19 cellular contexts compared by ENCODE assay signal in genomic region chr1:171769754-171770153, GRCh38.
"Had no signal": no experiment of that assay in that cellular context is flagged by ENCODE, and none has a peak within 500 bp of the region (broad histone marks: within the 10 kb centered on the region; RNA-seq: fewer than 3 reads in every experiment).

No MANE protein-coding gene starts in this region.

- H3K9ac ChIP-seq: parathyroid adenoma had no signal

- H3K4me1 ChIP-seq: esophagus muscularis mucosa, gastroesophageal sphincter, parathyroid adenoma, prostate gland, stomach, transverse colon had no signal

- H3K27ac Mint-ChIP-seq: effector memory CD8-positive, alpha-beta T cell; immature natural killer cell; naive thymus-derived CD4-positive, alpha-beta T cell; nephron progenitor cell had no signal

- H3K27ac ChIP-seq: epithelial cell of prostate, esophagus muscularis mucosa, gastroesophageal sphincter, parathyroid adenoma, prostate gland, skin epidermis, stomach, thoracic aorta, transverse colon had no signal

- H3K9me3 Mint-ChIP-seq: effector memory CD8-positive, alpha-beta T cell; immature natural killer cell; naive thymus-derived CD4-positive, alpha-beta T cell; nephron progenitor cell had no signal

- DNase-seq: effector memory CD8-positive, alpha-beta T cell; immature natural killer cell; left colon; mesendoderm; naive thymus-derived CD4-positive, alpha-beta T cell; nephron progenitor cell; stimulated activated CD4-positive, alpha-beta T cell treated with anti-CD3 and anti-CD28 coated beads, Interleukin-12 subunit alpha, Interleukin-12 subunit beta, amount 100 ng/mL, for 4 hours; stimulated activated naive CD4-positive, alpha-beta T cell; stomach; transverse colon had no signal

- H3K27me3 ChIP-seq: esophagus muscularis mucosa, gastroesophageal sphincter, stomach had no signal

- FAIRE-seq: keratinocyte had no signal

- H3K79me2 ChIP-seq: parathyroid adenoma had no signal

- H3K36me3 ChIP-seq: esophagus muscularis mucosa, gastroesophageal sphincter, prostate gland, stomach, thoracic aorta, transverse colon had no signal

- H3K4me1 Mint-ChIP-seq: immature natural killer cell had no signal

- H2AFZ ChIP-seq: parathyroid adenoma had no signal

- H3K9me3 ChIP-seq: esophagus muscularis mucosa, gastroesophageal sphincter, prostate gland, stomach, thoracic aorta, transverse colon had no signal

- H3K4me3 ChIP-seq: esophagus muscularis mucosa, gastroesophageal sphincter, prostate gland, skin epidermis, stomach, thoracic aorta, transverse colon had no signal

- H3K36me3 Mint-ChIP-seq: immature natural killer cell had no signal

- H3K4me3 Mint-ChIP-seq: effector memory CD8-positive, alpha-beta T cell; immature natural killer cell; naive thymus-derived CD4-positive, alpha-beta T cell; nephron progenitor cell had no signal

- ATAC-seq: effector memory CD8-positive, alpha-beta T cell; gastroesophageal sphincter; left colon; naive thymus-derived CD4-positive, alpha-beta T cell; sciatic nerve had no signal
